1 cellular context compared by ENCODE assay signal in the genomic region with DNA sequence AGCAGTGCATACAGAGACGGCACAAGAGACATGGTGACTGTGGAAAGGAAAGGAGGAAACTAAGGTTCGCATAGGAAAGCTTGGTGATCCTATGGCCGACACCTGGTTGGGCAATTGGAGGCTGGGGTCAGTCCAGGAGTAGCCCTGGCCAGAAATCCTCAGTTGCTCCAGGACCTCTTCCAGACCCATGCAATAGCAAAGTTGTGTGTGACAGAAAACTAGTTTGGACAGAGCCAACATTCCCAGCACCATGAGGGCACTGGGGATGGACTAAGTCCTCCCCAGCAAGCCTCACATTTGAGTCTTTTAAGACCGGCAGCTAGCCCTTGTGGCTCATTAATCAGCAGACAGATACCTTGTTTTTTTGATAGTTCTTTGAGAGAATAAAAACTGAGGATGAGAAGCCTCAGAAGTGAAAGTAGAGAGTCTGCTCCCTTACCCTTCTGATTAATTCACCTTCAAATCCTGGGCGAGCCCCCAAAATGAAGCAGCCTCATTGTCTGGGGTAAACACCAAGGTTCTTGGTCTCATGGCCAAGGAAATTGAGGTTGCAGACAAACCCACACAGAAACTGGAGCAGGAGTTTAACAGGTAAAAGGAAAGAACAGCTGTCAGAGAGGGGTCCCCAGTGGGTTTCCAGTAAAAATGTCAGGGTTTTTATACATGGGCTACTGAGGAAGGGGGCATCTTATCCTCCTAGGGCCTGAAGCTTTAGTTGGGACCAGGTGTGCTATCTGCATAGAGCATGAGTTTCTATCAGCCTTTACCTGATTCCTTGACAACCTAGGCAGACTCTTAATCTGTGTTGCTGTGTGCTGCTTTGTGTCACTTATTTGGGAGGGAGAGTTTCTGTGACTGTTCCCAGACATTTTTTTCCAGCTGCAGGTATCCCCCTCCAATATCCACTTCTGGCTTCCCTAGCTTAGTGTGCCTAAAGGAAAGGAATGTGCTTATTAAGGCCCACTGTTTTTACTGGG.
TF ChIP-seq lines count a peak whose summit lies in the region.

No MANE protein-coding gene starts in this region.

TF ChIP-seq in GM12878, 131 proteins besides CTCF, POLR2A, EP300 and RAD21 (continued from another document):
- TF ChIP-seq TCF7 (IDR thresholded peaks at IDR 0.05; ENCODE audit: borderline replicate concordance) (no peak), DPF2 (IDR thresholded peaks at IDR 0.05) (no peak), SRF (IDR thresholded peaks at IDR 0.05; ENCODE audit: low read depth in 2 of 2, low read length in 2 of 2) (no peak), SPI1 (IDR thresholded peaks at IDR 0.05; ENCODE audit: borderline replicate concordance, insufficient read depth, low read depth, low read length) (no peak), POLR2AphosphoS5 (IDR thresholded peaks at IDR 0.05; ENCODE audit: low read length) (0 out of 2 replicates have a peak, but pooled peaks have one; percentile 61), KLF5 (IDR thresholded peaks at IDR 0.05; ENCODE audit: partially characterized antibody) (no peak)
- TF ChIP-seq, protein P1, sequence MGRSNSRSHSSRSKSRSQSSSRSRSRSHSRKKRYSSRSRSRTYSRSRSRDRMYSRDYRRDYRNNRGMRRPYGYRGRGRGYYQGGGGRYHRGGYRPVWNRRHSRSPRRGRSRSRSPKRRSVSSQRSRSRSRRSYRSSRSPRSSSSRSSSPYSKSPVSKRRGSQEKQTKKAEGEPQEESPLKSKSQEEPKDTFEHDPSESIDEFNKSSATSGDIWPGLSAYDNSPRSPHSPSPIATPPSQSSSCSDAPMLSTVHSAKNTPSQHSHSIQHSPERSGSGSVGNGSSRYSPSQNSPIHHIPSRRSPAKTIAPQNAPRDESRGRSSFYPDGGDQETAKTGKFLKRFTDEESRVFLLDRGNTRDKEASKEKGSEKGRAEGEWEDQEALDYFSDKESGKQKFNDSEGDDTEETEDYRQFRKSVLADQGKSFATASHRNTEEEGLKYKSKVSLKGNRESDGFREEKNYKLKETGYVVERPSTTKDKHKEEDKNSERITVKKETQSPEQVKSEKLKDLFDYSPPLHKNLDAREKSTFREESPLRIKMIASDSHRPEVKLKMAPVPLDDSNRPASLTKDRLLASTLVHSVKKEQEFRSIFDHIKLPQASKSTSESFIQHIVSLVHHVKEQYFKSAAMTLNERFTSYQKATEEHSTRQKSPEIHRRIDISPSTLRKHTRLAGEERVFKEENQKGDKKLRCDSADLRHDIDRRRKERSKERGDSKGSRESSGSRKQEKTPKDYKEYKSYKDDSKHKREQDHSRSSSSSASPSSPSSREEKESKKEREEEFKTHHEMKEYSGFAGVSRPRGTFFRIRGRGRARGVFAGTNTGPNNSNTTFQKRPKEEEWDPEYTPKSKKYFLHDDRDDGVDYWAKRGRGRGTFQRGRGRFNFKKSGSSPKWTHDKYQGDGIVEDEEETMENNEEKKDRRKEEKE (IDR thresholded peaks at IDR 0.05): no peak
- TF ChIP-seq, protein P2, sequence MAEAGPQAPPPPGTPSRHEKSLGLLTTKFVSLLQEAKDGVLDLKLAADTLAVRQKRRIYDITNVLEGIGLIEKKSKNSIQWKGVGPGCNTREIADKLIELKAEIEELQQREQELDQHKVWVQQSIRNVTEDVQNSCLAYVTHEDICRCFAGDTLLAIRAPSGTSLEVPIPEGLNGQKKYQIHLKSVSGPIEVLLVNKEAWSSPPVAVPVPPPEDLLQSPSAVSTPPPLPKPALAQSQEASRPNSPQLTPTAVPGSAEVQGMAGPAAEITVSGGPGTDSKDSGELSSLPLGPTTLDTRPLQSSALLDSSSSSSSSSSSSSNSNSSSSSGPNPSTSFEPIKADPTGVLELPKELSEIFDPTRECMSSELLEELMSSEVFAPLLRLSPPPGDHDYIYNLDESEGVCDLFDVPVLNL (IDR thresholded peaks at IDR 0.05; ENCODE audit: low read depth, low read length): no peak
TF ChIP-seq in GM12878: peak in this region for 6.
